Comparison of ENCODE assay signal across 20 cellular contexts in genomic region chr13:44726777-44727176, GRCh38.
DNase-seq lines count a peak whose midpoint lies in the region; ATAC-seq and TF ChIP-seq lines count a peak whose summit lies in the region.
"Had no signal": no experiment of that assay in that cellular context is flagged by ENCODE, and none has a peak within 500 bp of the region (broad histone marks: within the 10 kb centered on the region; RNA-seq: fewer than 3 reads in every experiment).

No MANE protein-coding gene starts in this region.

- CTCF ChIA-PET in AG04450 (lab: Charles Lee): interaction anchor here (1.4 kb wide), 1 partner anchor 243 kb away, joined by 5 read pairs; no protein-coding TSS in a partner anchor
- CTCF ChIA-PET in mammary epithelial cell (lab: Charles Lee; ENCODE audit: low non-redundant PET): no interaction called here

- no peak overlapping the region for H2BK120ac ChIP-seq in mesenchymal stem cell (ENCODE audit: low read depth, low read length)

- H3K9ac ChIP-seq in mammary epithelial cell (ENCODE audit: insufficient read depth, low read length) (no peak overlapping the region), mesenchymal stem cell (ENCODE audit: low read length) (peak overlapping the region; percentile 66)

- H3K27me3 Mint-ChIP-seq in HFFc6 (ENCODE audit: insufficient read depth): no peaks in the 10 kb centered on the region

- no peak for TF ChIP-seq CTCF in AG04450 (IDR thresholded peaks at IDR 0.05; ENCODE audit: low read depth, low read length)
- TF ChIP-seq CTCF in HFFc6 (IDR thresholded peaks at IDR 0.05): no peak
- TF ChIP-seq CTCF in mammary epithelial cell (conservative IDR thresholded peaks at IDR 0.05 in 1 of 2, IDR thresholded peaks at IDR 0.05 in 1 of 2; ENCODE audit: extremely low read depth in 1 of 2, insufficient read depth in 1 of 2, low read depth in 1 of 2, low read length in 2 of 2): no peak

- in situ Hi-C loops in mammary epithelial cell (cut with MboI; ENCODE audit: low sequenced_read_pairs in 2 of 2): no loop called here

- H3K36me3 ChIP-seq in mammary epithelial cell (ENCODE audit: insufficient read depth, low read length): no peaks in the 10 kb centered on the region
- H3K36me3 ChIP-seq in mesenchymal stem cell (ENCODE audit: control insufficient read depth in 1 of 2, insufficient read depth in 2 of 2, low read depth in 1 of 2, low read length in 2 of 2): no peaks in the 10 kb centered on the region
- H3K36me3 ChIP-seq: ovary had no signal

- WGBS in mammary epithelial cell (ENCODE audit: low coverage, missing lambda C conversion rate): 70% methylated on average over 6 of the region's 6 CpGs
- WGBS in mesenchymal stem cell: 97% methylated on average over 6 of the region's 6 CpGs

- DNase-seq in AG04450 (ENCODE audit: low read depth, low spot score) (no peak), HFFc6 (no peak), mammary epithelial cell (no peak), mesenchymal stem cell (no peak), NCI-H1092 treated with DMSO at 0.1 percent for 48 hours (lab: John Stamatoyannopoulos, UW) (no peak), EL (no peak)
- no peak for DNase-seq in central memory CD4-positive, alpha-beta T cell
- DNase-seq: ACHN; activated CD4-positive, alpha-beta T cell treated with anti-CD3 and anti-CD28 coated beads, Interleukin-2, amount 50 U/mL, for 1 hour; effector memory CD4-positive, alpha-beta T cell; naive thymus-derived CD4-positive, alpha-beta T cell; NCI-H2029; ovary; right cardiac atrium; T-helper 17 cell had no signal

- H4K8ac ChIP-seq in mesenchymal stem cell (ENCODE audit: low read length): no peak overlapping the region

- peak overlapping the region; percentile 90 for H3K27ac Mint-ChIP-seq in HFFc6
- H3K27ac Mint-ChIP-seq: activated naive CD4-positive, alpha-beta T cell treated with anti-CD3 and anti-CD28 coated beads, Interleukin-2, amount 50 U/mL, for 72 hours; activated T-helper 1 cell treated with anti-CD3 and anti-CD28 coated beads, Interleukin-12 subunit alpha, Interleukin-12 subunit beta, Interleukin-2, Interleukin-4 antibody, amounts not matched to agents 30 ng/mL and 10 ng/mL and 1 ng/mL, durations not matched to agents 14 hours and 24 hours and 36 hours; memory B cell; naive thymus-derived CD4-positive, alpha-beta T cell; T-helper 17 cell had no signal

- no peak overlapping the region for H3K4me3 Mint-ChIP-seq in HFFc6
- H3K4me3 Mint-ChIP-seq: activated T-helper 1 cell treated with anti-CD3 and anti-CD28 coated beads, Interleukin-12 subunit alpha, Interleukin-12 subunit beta, Interleukin-2, Interleukin-4 antibody, amounts not matched to agents 30 ng/mL and 10 ng/mL and 1 ng/mL, durations not matched to agents 14 hours and 24 hours and 36 hours; memory B cell; naive thymus-derived CD4-positive, alpha-beta T cell; T-helper 17 cell had no signal

- H2BK12ac ChIP-seq in mesenchymal stem cell (ENCODE audit: low read length in 2 of 2): peak overlapping the region in 1 of 2 experiments; percentile 55

- no peaks in the 10 kb centered on the region for H3K27me3 ChIP-seq in AG04450 (ENCODE audit: control insufficient read depth, insufficient read depth, low read length)
- no peaks in the 10 kb centered on the region for H3K27me3 ChIP-seq in mammary epithelial cell (ENCODE audit: insufficient read depth, low read length)
- no peaks in the 10 kb centered on the region for H3K27me3 ChIP-seq in mesenchymal stem cell (ENCODE audit: control insufficient read depth in 1 of 2, insufficient read depth in 1 of 2, low read length in 2 of 2)
- H3K27me3 ChIP-seq: ovary had no signal

- H3K9me3 ChIP-seq in AG04450 (ENCODE audit: control insufficient read depth, insufficient read depth, low read length): no peaks in the 10 kb centered on the region
- H3K9me3 ChIP-seq in mammary epithelial cell (replicated peaks; ENCODE audit: insufficient read depth, low read length): no peaks in the 10 kb centered on the region
- H3K9me3 ChIP-seq in mesenchymal stem cell (ENCODE audit: control insufficient read depth, low read length): peaks cover 12% of the 10 kb centered on the region

- no peaks in the 10 kb centered on the region for H3K79me2 ChIP-seq in mammary epithelial cell (ENCODE audit: insufficient read depth, low read length)

- peaks cover 14% of the 10 kb centered on the region for H3K36me3 Mint-ChIP-seq in HFFc6 (ENCODE audit: low read depth)
- H3K36me3 Mint-ChIP-seq: activated naive CD4-positive, alpha-beta T cell treated with anti-CD3 and anti-CD28 coated beads, Interleukin-2, amount 50 U/mL, for 72 hours had no signal

- no TSS peak for BruUV-seq in mammary epithelial cell (replicated peaks; lab: Mats Ljungman, UMichigan)

- no peaks in the 10 kb centered on the region for H4K20me1 ChIP-seq in mammary epithelial cell (ENCODE audit: insufficient read depth, low read length)

- dilution Hi-C loops in mammary epithelial cell (cut with HindIII; ENCODE audit: low sequenced_read_pairs): no loop called here

- peaks cover 31% of the 10 kb centered on the region for H3K4me1 Mint-ChIP-seq in HFFc6 (ENCODE audit: low read depth)
- H3K4me1 Mint-ChIP-seq: memory B cell; naive thymus-derived CD4-positive, alpha-beta T cell; T-helper 17 cell had no signal

- H2BK15ac ChIP-seq in mesenchymal stem cell (ENCODE audit: low read depth, poor library complexity, severe bottlenecking): no peak overlapping the region

- H3K4ac ChIP-seq in mesenchymal stem cell (ENCODE audit: low read depth in 1 of 2, low read length in 2 of 2): peak overlapping the region in 1 of 2 experiments; percentile 20

- POLR2A ChIA-PET in AG04450 (lab: Yijun Ruan, JAX): interaction anchor here (0.9 to 2.2 kb wide), 3 partner anchors 13 to 152 kb away, joined by 4 to 11 read pairs (median 4); no protein-coding TSS in a partner anchor

- peak overlapping the region; percentile 32 to 38 for H3K18ac ChIP-seq in mesenchymal stem cell (ENCODE audit: low read depth in 1 of 2, low read length in 2 of 2)

- H3K27ac ChIP-seq in AG04450 (ENCODE audit: low read depth, low read length) (peak overlapping the region; percentile 85), mammary epithelial cell (ENCODE audit: insufficient read depth, low read depth, low read length) (peak overlapping the region; percentile 39), mesenchymal stem cell (ENCODE audit: low read length, poor library complexity, severe bottlenecking) (no peak overlapping the region)
- H3K27ac ChIP-seq: C4-2B, ovary had no signal

- H3K4me1 ChIP-seq in mammary epithelial cell (ENCODE audit: insufficient read depth, low read length): peaks cover 23% of the 10 kb centered on the region
- H3K4me1 ChIP-seq in mesenchymal stem cell (ENCODE audit: control insufficient read depth, insufficient read depth, low read depth, low read length): peaks cover 2% of the 10 kb centered on the region

- H3K14ac ChIP-seq in mesenchymal stem cell (ENCODE audit: low read length in 2 of 2): no peak overlapping the region

- ATAC-seq in GM19463 (IDR thresholded peaks at IDR 0.05; ENCODE audit: unreplicated experiment): no peak
- ATAC-seq: activated naive CD4-positive, alpha-beta T cell treated with anti-CD3 and anti-CD28 coated beads, Interleukin-2, amount 50 U/mL, for 72 hours; naive thymus-derived CD4-positive, alpha-beta T cell; right cardiac atrium; T-helper 17 cell had no signal

- H3K9me3 Mint-ChIP-seq in HFFc6: peaks cover 10% of the 10 kb centered on the region

- H2BK5ac ChIP-seq in mesenchymal stem cell (ENCODE audit: low read depth, low read length, poor library complexity, severe bottlenecking): no peak overlapping the region

- no peak overlapping the region for H3K4me3 ChIP-seq in AG04450 (ENCODE audit: low read depth, low read length)
- H3K4me3 ChIP-seq in mammary epithelial cell (replicated peaks in 1 of 3; ENCODE audit: insufficient read depth in 1 of 3, low read depth in 2 of 3, low read length in 3 of 3): no peak overlapping the region
- no peak overlapping the region for H3K4me3 ChIP-seq in mesenchymal stem cell (ENCODE audit: insufficient read depth in 1 of 2, low read depth in 1 of 2, low read length in 2 of 2)
- H3K4me3 ChIP-seq: ovary had no signal

- no peaks in the 10 kb centered on the region for H3K79me1 ChIP-seq in mesenchymal stem cell (replicated peaks; ENCODE audit: low read length, poor library complexity, severe bottlenecking)

- no peak overlapping the region for H4K91ac ChIP-seq in mesenchymal stem cell (ENCODE audit: low read length)

- peak overlapping the region; percentile 58 for H2AFZ ChIP-seq in mammary epithelial cell (ENCODE audit: low read depth, low read length)
- H2AFZ ChIP-seq in mesenchymal stem cell (ENCODE audit: low read depth, low read length): no peak overlapping the region

- H3K4me2 ChIP-seq in mammary epithelial cell (ENCODE audit: insufficient read depth, low read depth, low read length): no peak overlapping the region
- H3K4me2 ChIP-seq in mesenchymal stem cell (ENCODE audit: low read length, poor library complexity, severe bottlenecking): no peak overlapping the region

- intact Hi-C loops in mammary epithelial cell (cut with micrococcal nuclease): no loop called here

- H3K23ac ChIP-seq in mesenchymal stem cell (ENCODE audit: low read length in 2 of 2): no peak overlapping the region

- H2AK5ac ChIP-seq in mesenchymal stem cell (ENCODE audit: low read length, severe bottlenecking): peak overlapping the region; percentile 59
